ENCODE assay signal across 18 cellular contexts in genomic region chr11:28759311-28759710, GRCh38.
A peak's percentile ranks its signal among the peaks of the same experiment; 100 is the strongest.
DNase-seq lines count a peak whose midpoint lies in the region; ATAC-seq, FAIRE-seq and TF ChIP-seq lines count a peak whose summit lies in the region.
"Had no signal": no experiment of that assay in that cellular context is flagged by ENCODE, and none has a peak within 500 bp of the region (broad histone marks: within the 10 kb centered on the region; RNA-seq: fewer than 3 reads in every experiment).

No MANE protein-coding gene starts in this region.

- no peak overlapping the region; the same call in 1 of the 2 replicates for H3K27ac Mint-ChIP-seq in GM23338
- no peak overlapping the region for H3K27ac Mint-ChIP-seq in activated naive CD4-positive, alpha-beta T cell treated with anti-CD3 and anti-CD28 coated beads, Interleukin-2, amount 10 ng/mL, durations not matched to agents 7 days and 5 days
- H3K27ac Mint-ChIP-seq: dendritic cell treated with granulocyte-macrophage colony-stimulating factor and Interleukin-4, amounts not matched to agents 40 ng/mL and 50 ng/mL, for 4 days; IgD-negative memory B cell; immature natural killer cell; natural killer cell had no signal

- H4K20me1 ChIP-seq in GM23338 (replicated peaks; ENCODE audit: insufficient read depth) (no peaks in the 10 kb centered on the region), hepatocyte (ENCODE audit: insufficient read depth, poor library complexity, severe bottlenecking) (no peaks in the 10 kb centered on the region)
- H4K20me1 ChIP-seq: BLaER1 treated with 17β-estradiol and CSF1 and Interleukin-3, amounts not matched to agents 10 nM and 100 nM had no signal

- H3K36me3 Mint-ChIP-seq in GM23338 (ENCODE audit: low read depth) = no peaks in the 10 kb centered on the region
- no peaks in the 10 kb centered on the region for H3K36me3 Mint-ChIP-seq in activated naive CD4-positive, alpha-beta T cell treated with anti-CD3 and anti-CD28 coated beads, Interleukin-2, amount 10 ng/mL, durations not matched to agents 7 days and 5 days
- H3K36me3 Mint-ChIP-seq: IgD-negative memory B cell, immature natural killer cell had no signal

- no peaks in the 10 kb centered on the region for H3K9me3 Mint-ChIP-seq in GM23338
- peaks cover 3% of the 10 kb centered on the region for H3K9me3 Mint-ChIP-seq in activated naive CD4-positive, alpha-beta T cell treated with anti-CD3 and anti-CD28 coated beads, Interleukin-2, amount 10 ng/mL, durations not matched to agents 7 days and 5 days

- H3K27ac ChIP-seq in GM23338 (ENCODE audit: low read depth) = 0 out of 2 replicates have a peak overlapping the region, but pooled peaks have one; percentile 8
- H3K27ac ChIP-seq in hepatocyte = peak overlapping the region; percentile 62
- H3K27ac ChIP-seq: BLaER1 treated with 17β-estradiol and CSF1 and Interleukin-3, amounts not matched to agents 10 nM and 100 nM; foreskin keratinocyte; right atrium auricular region had no signal

- no peaks in the 10 kb centered on the region for H3K9me3 ChIP-seq in hepatocyte (ENCODE audit: low read depth)
- H3K9me3 ChIP-seq: BLaER1 treated with 17β-estradiol and CSF1 and Interleukin-3, amounts not matched to agents 10 nM and 100 nM; right atrium auricular region had no signal

- ATAC-seq in GM23338 = no peak; the same call in 2 of the 3 replicates
- ATAC-seq: foreskin keratinocyte, natural killer cell had no signal

- H2AFZ ChIP-seq in GM23338 = peak overlapping the region; percentile 1; the same call in 1 of the 2 replicates
- no peak overlapping the region for H2AFZ ChIP-seq in hepatocyte

- peaks cover 19% of the 10 kb centered on the region for H3K4me1 Mint-ChIP-seq in GM23338
- no peaks in the 10 kb centered on the region for H3K4me1 Mint-ChIP-seq in activated naive CD4-positive, alpha-beta T cell treated with anti-CD3 and anti-CD28 coated beads, Interleukin-2, amount 10 ng/mL, durations not matched to agents 7 days and 5 days
- H3K4me1 Mint-ChIP-seq: IgD-negative memory B cell, immature natural killer cell, natural killer cell had no signal

- H3K9me2 ChIP-seq in GM23338 (ENCODE audit: insufficient read depth) (peaks cover under 1% of the 10 kb centered on the region; the same call in 1 of the 2 replicates), hepatocyte (replicated peaks; ENCODE audit: insufficient read depth) (no peaks in the 10 kb centered on the region)

- H3K4me2 ChIP-seq in GM23338 (peak overlapping the region; percentile 19; the same call in 1 of the 2 replicates), hepatocyte (no peak overlapping the region)
- H3K4me2 ChIP-seq: BLaER1 treated with 17β-estradiol and CSF1 and Interleukin-3, amounts not matched to agents 10 nM and 100 nM had no signal

- no peaks in the 10 kb centered on the region for H3K27me3 Mint-ChIP-seq in GM23338 (ENCODE audit: insufficient read depth, low read depth, poor library complexity)
- H3K27me3 Mint-ChIP-seq in activated naive CD4-positive, alpha-beta T cell treated with anti-CD3 and anti-CD28 coated beads, Interleukin-2, amount 10 ng/mL, durations not matched to agents 7 days and 5 days = no peaks in the 10 kb centered on the region
- H3K27me3 Mint-ChIP-seq: dendritic cell treated with granulocyte-macrophage colony-stimulating factor and Interleukin-4, amounts not matched to agents 40 ng/mL and 50 ng/mL, for 4 days; IgD-negative memory B cell had no signal

- no peak overlapping the region for H3K4me3 ChIP-seq in GM23338
- H3K4me3 ChIP-seq in hepatocyte = no peak overlapping the region
- no peak overlapping the region for H3K4me3 ChIP-seq in retinal pigment epithelial cell (ENCODE audit: low read length)
- H3K4me3 ChIP-seq: BLaER1 treated with 17β-estradiol and CSF1 and Interleukin-3, amounts not matched to agents 10 nM and 100 nM; right atrium auricular region had no signal

- DNase-seq in GM23338 (ENCODE audit: low spot score) (peak; percentile 52), amniotic epithelial cell (ENCODE audit: low read depth) (peak; percentile 89), hepatocyte (ENCODE audit: low spot score) (peak; percentile 63), retinal pigment epithelial cell (ENCODE audit: low read depth) (peak; percentile 66), epidermal melanocyte (ENCODE audit: insufficient read length, low spot score) (no peak), D721Med (ENCODE audit: insufficient read length, low spot score) (no peak), SKM-1 treated with dmso at 0.1 percent for 144 hours (lab: John Stamatoyannopoulos, UW; ENCODE audit: unreplicated experiment) (no peak)
- no peak for DNase-seq in activated naive CD4-positive, alpha-beta T cell treated with anti-CD3 and anti-CD28 coated beads, Interleukin-2, amount 10 ng/mL, durations not matched to agents 7 days and 5 days
- DNase-seq: activated T-cell treated with anti-CD3 and anti-CD28 coated beads for 4 hours, immature natural killer cell, natural killer cell, NCI-H1105, NCI-H446 had no signal

- H3K79me2 ChIP-seq in GM23338 (replicated peaks; ENCODE audit: insufficient read depth) (no peaks in the 10 kb centered on the region), hepatocyte (no peaks in the 10 kb centered on the region)

- FAIRE-seq in D721Med (lab: Jason Lieb, UNC) = no peak

- H3K4me3 Mint-ChIP-seq in GM23338 = no peak overlapping the region
- H3K4me3 Mint-ChIP-seq in activated naive CD4-positive, alpha-beta T cell treated with anti-CD3 and anti-CD28 coated beads, Interleukin-2, amount 10 ng/mL, durations not matched to agents 7 days and 5 days = no peak overlapping the region
- H3K4me3 Mint-ChIP-seq: dendritic cell treated with granulocyte-macrophage colony-stimulating factor and Interleukin-4, amounts not matched to agents 40 ng/mL and 50 ng/mL, for 4 days; IgD-negative memory B cell; immature natural killer cell; natural killer cell had no signal

- H3K4me1 ChIP-seq in GM23338 (ENCODE audit: insufficient read depth) (peaks cover 11% of the 10 kb centered on the region), hepatocyte (ENCODE audit: insufficient read depth) (peaks cover 3% of the 10 kb centered on the region)
- H3K4me1 ChIP-seq: BLaER1 treated with 17β-estradiol and CSF1 and Interleukin-3, amounts not matched to agents 10 nM and 100 nM; foreskin keratinocyte; right atrium auricular region had no signal

- CTCF ChIA-PET in activated naive CD4-positive, alpha-beta T cell treated with anti-CD3 and anti-CD28 coated beads, Interleukin-2, amount 10 ng/mL, durations not matched to agents 7 days and 5 days (lab: Charles Lee) = no interaction called here

- no peak for TF ChIP-seq CTCF in GM23338 (conservative IDR thresholded peaks at IDR 0.05; ENCODE audit: low read depth in 2 of 2)
- no peak for TF ChIP-seq CTCF in hepatocyte (IDR thresholded peaks at IDR 0.05; ENCODE audit: poor library complexity)
- no peak for TF ChIP-seq CTCF in retinal pigment epithelial cell (conservative IDR thresholded peaks at IDR 0.05; ENCODE audit: low read depth, low read length)
- TF ChIP-seq CTCF in D721Med (IDR thresholded peaks at IDR 0.05; ENCODE audit: insufficient read depth, missing control alignments) = no peak

- no peaks in the 10 kb centered on the region for H3K36me3 ChIP-seq in GM23338 (ENCODE audit: insufficient read depth)
- no peaks in the 10 kb centered on the region for H3K36me3 ChIP-seq in hepatocyte (replicated peaks; ENCODE audit: insufficient read depth, low read depth)
- H3K36me3 ChIP-seq: BLaER1 treated with 17β-estradiol and CSF1 and Interleukin-3, amounts not matched to agents 10 nM and 100 nM; right atrium auricular region had no signal

- H3K27me3 ChIP-seq in GM23338 (ENCODE audit: insufficient read depth) (no peaks in the 10 kb centered on the region), hepatocyte (no peaks in the 10 kb centered on the region)
- H3K27me3 ChIP-seq: BLaER1 treated with 17β-estradiol and CSF1 and Interleukin-3, amounts not matched to agents 10 nM and 100 nM; foreskin keratinocyte; right atrium auricular region had no signal

- no peaks in the 10 kb centered on the region for H3F3A ChIP-seq in GM23338 (replicated peaks; ENCODE audit: low read depth)

TF ChIP-seq in GM23338, 12 proteins besides CTCF, POLR2A, EP300 and RAD21:
- TF ChIP-seq STAT1 (IDR thresholded peaks at IDR 0.05; ENCODE audit: unreplicated experiment) (no peak), EZH2phosphoT487 (IDR thresholded peaks at IDR 0.05; ENCODE audit: unreplicated experiment) (no peak), REST (IDR thresholded peaks at IDR 0.05; ENCODE audit: unreplicated experiment) (no peak), POLR2AphosphoS5 (IDR thresholded peaks at IDR 0.05; ENCODE audit: low read depth) (no peak), JUNB (IDR thresholded peaks at IDR 0.05; ENCODE audit: unreplicated experiment) (no peak), ZNF331 (CRISPR knock-in tag; IDR thresholded peaks at IDR 0.05; ENCODE audit: low read depth) (no peak), NANOG (IDR thresholded peaks at IDR 0.05; ENCODE audit: borderline replicate concordance) (no peak), ZNF114 (CRISPR knock-in tag; IDR thresholded peaks at IDR 0.05) (no peak), EZH2 (IDR thresholded peaks at IDR 0.05; ENCODE audit: low read depth, unreplicated experiment) (no peak)

Comparison
In these comparisons a context has a peak if more than half of its experiments do, and no peak if none do; other contexts are left out.
1. DNase-seq: peak in GM23338 (single experiment), amniotic epithelial cell (single experiment), hepatocyte (single experiment) and retinal pigment epithelial cell (single experiment); none in epidermal melanocyte (single experiment), activated naive CD4-positive, alpha-beta T cell treated with anti-CD3 and anti-CD28 coated beads, Interleukin-2, amount 10 ng/mL, durations not matched to agents 7 days and 5 days (single experiment), D721Med (single experiment) and SKM-1 treated with dmso at 0.1 percent for 144 hours (single experiment).